11 cellular contexts compared by ENCODE assay signal in the genomic region with DNA sequence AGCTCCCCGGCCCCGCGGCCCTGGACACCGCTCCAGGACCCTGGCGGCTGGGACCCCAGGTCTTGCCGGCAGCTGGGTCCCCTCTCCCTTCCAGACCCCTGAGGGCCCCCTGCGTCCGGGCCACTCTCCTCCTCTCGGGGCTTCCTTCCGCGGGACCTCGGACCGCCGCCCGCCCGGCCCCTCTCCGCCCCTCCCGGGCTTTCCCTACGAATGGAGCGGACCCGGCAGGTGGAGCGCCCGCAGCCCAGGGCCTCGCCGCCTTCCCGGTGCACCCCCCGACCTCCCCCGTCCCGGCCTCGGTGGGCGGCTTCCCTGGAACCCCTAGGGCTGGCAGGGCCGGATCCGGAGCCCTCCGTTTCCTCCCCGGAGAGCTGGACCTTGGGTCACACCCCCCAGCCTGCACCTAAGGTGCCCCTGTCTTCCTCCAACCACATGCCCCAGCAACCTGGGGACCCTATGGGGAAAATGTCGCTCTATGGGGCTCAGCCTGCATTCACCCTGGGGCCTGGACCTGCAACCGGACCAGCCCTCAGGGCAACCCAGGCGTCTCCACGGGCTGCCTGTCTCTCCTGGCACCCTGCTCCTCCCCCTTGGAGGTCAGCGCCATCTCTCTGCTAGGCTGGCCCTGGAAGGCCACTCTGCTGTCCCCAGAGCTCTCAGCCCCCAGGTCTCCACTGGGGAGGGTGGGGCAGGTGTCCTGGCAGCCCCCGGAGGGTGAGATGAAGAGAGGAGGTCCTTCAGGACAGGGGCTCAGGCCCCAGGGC. TPM values are rescaled to one million over a fixed set of nuclear protein-coding genes. Genes with fewer than 3 reads are reported as not detected.
DNase-seq lines count a peak whose midpoint lies in the region; ATAC-seq and TF ChIP-seq lines count a peak whose summit lies in the region.
"Had no signal": no experiment of that assay in that cellular context is flagged by ENCODE, and none has a peak within 500 bp of the region (broad histone marks: within the 10 kb centered on the region; RNA-seq: fewer than 3 reads in every experiment).

No MANE protein-coding gene starts in this region.

- no peak for DNase-seq in stimulated activated naive CD8-positive, alpha-beta T cell treated with anti-CD3 and anti-CD28 coated beads, Interleukin-15, Interleukin-2, amounts not matched to agents 100 U/mL and 50 U/mL, for 24 hours
- DNase-seq in ecto neural progenitor cell (ENCODE audit: low spot score) (peak; percentile 54), mucosa of descending colon (peak in 2 of 3 donors; percentile 59 to 66), aorta (no peak), MV-4-11 (lab: John Stamatoyannopoulos, UW) (no peak), G401 (ENCODE audit: low spot score) (no peak)
- DNase-seq: CD4-positive, alpha-beta memory T cell; SJCRH30 had no signal

- H3K36me3 Mint-ChIP-seq in stimulated activated naive CD8-positive, alpha-beta T cell treated with anti-CD3 and anti-CD28 coated beads, Interleukin-15, Interleukin-2, amounts not matched to agents 100 ng/mL and 50 ng/mL, for 24 hours (ENCODE audit: low read depth), result no peaks in the 10 kb centered on the region
- H3K36me3 Mint-ChIP-seq: CD4-positive, alpha-beta memory T cell had no signal

- TF ChIP-seq CTCF in mucosa of descending colon (IDR thresholded peaks at IDR 0.05), result no peak

- H3K4me3 ChIP-seq in mucosa of descending colon, result peak overlapping the region; percentile 68
- peak overlapping the region; percentile 36 to 48 for H3K4me3 ChIP-seq in aorta (ENCODE audit: low read length in 2 of 2)
- H3K4me3 ChIP-seq: SJCRH30 had no signal

- H3K4me1 Mint-ChIP-seq in stimulated activated naive CD8-positive, alpha-beta T cell treated with anti-CD3 and anti-CD28 coated beads, Interleukin-15, Interleukin-2, amounts not matched to agents 100 ng/mL and 50 ng/mL, for 24 hours (ENCODE audit: low read depth), result peaks cover 48% of the 10 kb centered on the region

- H3K4me1 ChIP-seq in mucosa of descending colon (ENCODE audit: low read depth) (peaks cover 26% of the 10 kb centered on the region), aorta (ENCODE audit: control insufficient read depth in 1 of 2, insufficient read depth in 2 of 2, low read length in 2 of 2) (no peaks in the 10 kb centered on the region)

- no peaks in the 10 kb centered on the region for H3K27me3 ChIP-seq in aorta (ENCODE audit: control insufficient read depth in 1 of 2, insufficient read depth in 2 of 2, low read length in 1 of 2)
- H3K27me3 ChIP-seq: SJCRH30 had no signal

- H3K36me3 ChIP-seq in mucosa of descending colon (ENCODE audit: low read depth) (no peaks in the 10 kb centered on the region), aorta (ENCODE audit: control insufficient read depth in 1 of 2, insufficient read depth in 2 of 2, low read length in 1 of 2) (no peaks in the 10 kb centered on the region)
- H3K36me3 ChIP-seq: SJCRH30 had no signal

- in situ Hi-C loops in G401 (cut with HindIII; ENCODE audit: low sequenced_read_pairs), result no loop called here

- peak overlapping the region; percentile 62 for H3K4me3 Mint-ChIP-seq in stimulated activated naive CD8-positive, alpha-beta T cell treated with anti-CD3 and anti-CD28 coated beads, Interleukin-15, Interleukin-2, amounts not matched to agents 100 ng/mL and 50 ng/mL, for 24 hours

- H3K27ac ChIP-seq in aorta (ENCODE audit: low read depth in 1 of 2, low read length in 2 of 2), result peak overlapping the region in 1 of 2 donors; percentile 6
- H3K27ac ChIP-seq: KMS-11, SJCRH30 had no signal

- no peak overlapping the region for H3K27ac Mint-ChIP-seq in stimulated activated naive CD8-positive, alpha-beta T cell treated with anti-CD3 and anti-CD28 coated beads, Interleukin-15, Interleukin-2, amounts not matched to agents 100 ng/mL and 50 ng/mL, for 24 hours
- H3K27ac Mint-ChIP-seq: CD4-positive, alpha-beta memory T cell had no signal

- WGBS in aorta, 2 donors, result 16 to 31% methylated on average over 19 to 41 of the region's 41 CpGs

- H3K9me3 ChIP-seq in mucosa of descending colon, result no peaks in the 10 kb centered on the region
- no peaks in the 10 kb centered on the region for H3K9me3 ChIP-seq in aorta (ENCODE audit: control insufficient read depth, low read length)
- H3K9me3 ChIP-seq: SJCRH30 had no signal

- H3K9me3 Mint-ChIP-seq in stimulated activated naive CD8-positive, alpha-beta T cell treated with anti-CD3 and anti-CD28 coated beads, Interleukin-15, Interleukin-2, amounts not matched to agents 100 ng/mL and 50 ng/mL, for 24 hours, result no peaks in the 10 kb centered on the region

- no peak for ATAC-seq in stimulated activated naive CD8-positive, alpha-beta T cell treated with anti-CD3 and anti-CD28 coated beads, Interleukin-15, Interleukin-2, amounts not matched to agents 100 U/mL and 50 U/mL, for 24 hours
- ATAC-seq in mucosa of descending colon, result peak; percentile 25
- ATAC-seq in aorta (ENCODE audit: low FRiP score), result no peak
- ATAC-seq in HG03460 (IDR thresholded peaks at IDR 0.05; ENCODE audit: unreplicated experiment), result no peak

- intact Hi-C loops in mucosa of descending colon (cut with DNase I, micrococcal nuclease) (no loop called here), aorta (cut with DNase I) (no loop called here)

- H3K27me3 Mint-ChIP-seq in stimulated activated naive CD8-positive, alpha-beta T cell treated with anti-CD3 and anti-CD28 coated beads, Interleukin-15, Interleukin-2, amounts not matched to agents 100 ng/mL and 50 ng/mL, for 24 hours, result peaks cover 19% of the 10 kb centered on the region

RNA-seq across cellular contexts. Expression of a gene that starts 0.7 kb away (rescaled TPM):
- total RNA-seq in mucosa of descending colon (100 to 1,000 TPM in 2 of 3 donors, 10 to 100 TPM in 1; 77.7 to 330 (median 149) TPM), aorta (1 to 10 TPM; 4.0 to 6.7 TPM)
- 1 to 10 TPM in 1 of 2 donors, under 1 TPM in 1; 0.56 to 3.5 TPM for polyA plus RNA-seq in aorta
- 0.14 and 0.18 TPM in 2 replicates for total RNA-seq in G401 (2014; rRNA removed; shearing (Covaris generic))
- total RNA-seq: CD4-positive, alpha-beta memory T cell had no signal
- polyA plus RNA-seq: CD4-positive, alpha-beta memory T cell had no signal

Comparison
In these comparisons a context has a peak if more than half of its experiments do, and no peak if none do; other contexts are left out.
1. DNase-seq: peak in ecto neural progenitor cell (single experiment) and mucosa of descending colon (2 of 3); none in stimulated activated naive CD8-positive, alpha-beta T cell treated with anti-CD3 and anti-CD28 coated beads, Interleukin-15, Interleukin-2, amounts not matched to agents 100 U/mL and 50 U/mL, for 24 hours (single experiment), aorta (0 of 2), MV-4-11 (single experiment) and G401 (single experiment).
2. RNA of a gene that starts 0.7 kb away (total RNA-seq): 77.7 to 330 TPM in mucosa of descending colon; 4.0 to 6.7 TPM in aorta and 0.14 to 0.18 TPM in G401; every median in the first group is over 10 times any median in the second.